1 cellular context compared by ENCODE assay signal in genomic region chr5:28390341-28390740, GRCh38.
TF ChIP-seq lines count a peak whose summit lies in the region.

No MANE protein-coding gene starts in this region.

TF ChIP-seq in H1, 55 proteins besides CTCF, POLR2A, EP300 and RAD21 (continued from another document):
- TF ChIP-seq CHD7 (IDR thresholded peaks at IDR 0.05; ENCODE audit: insufficient replicate concordance, low read length): no peak
- no peak for TF ChIP-seq SIN3A (conservative IDR thresholded peaks at IDR 0.05 in 1 of 2, IDR thresholded peaks at IDR 0.05 in 1 of 2; ENCODE audit: low read depth in 1 of 2, low read length in 2 of 2)
- no peak for TF ChIP-seq CBX8 (IDR thresholded peaks at IDR 0.05; ENCODE audit: borderline replicate concordance, low read depth, low read length)
- TF ChIP-seq RFX5 (IDR thresholded peaks at IDR 0.05; ENCODE audit: borderline replicate concordance, low read depth, low read length): no peak
- TF ChIP-seq FOSL1 (IDR thresholded peaks at IDR 0.05; ENCODE audit: insufficient read depth, low read depth, low read length): no peak
- no peak for TF ChIP-seq GABPA (IDR thresholded peaks at IDR 0.05; ENCODE audit: borderline replicate concordance, insufficient read depth, low read length)
- TF ChIP-seq ATF3 (IDR thresholded peaks at IDR 0.05; ENCODE audit: insufficient read depth, low read depth, low read length): no peak
